ENCODE assay signal across 8 cellular contexts in the genomic region with DNA sequence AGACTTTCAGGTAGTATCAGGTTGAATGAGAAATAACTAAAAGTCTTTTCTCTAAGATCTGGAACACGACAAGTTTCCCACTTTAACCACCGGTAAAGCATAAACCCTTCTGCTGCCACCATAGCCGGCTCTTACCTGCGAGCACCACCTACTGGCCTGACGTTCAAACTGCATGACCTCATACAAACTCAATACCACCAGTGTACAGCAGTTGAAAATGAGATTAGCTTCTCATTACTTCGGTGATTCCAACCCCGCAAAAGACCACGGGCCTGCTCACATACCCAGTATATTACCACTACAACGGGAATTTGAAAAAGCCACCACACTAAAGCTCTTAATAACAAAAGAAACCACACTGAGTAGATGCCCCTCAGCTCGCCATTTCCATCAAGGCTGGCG.
A peak's percentile ranks its signal among the peaks of the same experiment; 100 is the strongest.
DNase-seq lines count a peak whose midpoint lies in the region; ATAC-seq, FAIRE-seq and TF ChIP-seq lines count a peak whose summit lies in the region.
"Not testable (repeated sequence)": the region's sequence is repeated elsewhere in the genome, so short reads cannot be mapped to it uniquely, and the experiment has no call there.

No MANE protein-coding gene starts in this region.

- FAIRE-seq in G401.6 (lab: Jason Lieb, UNC), result peak; percentile 83

- not testable (repeated sequence) for H3K4me3 ChIP-seq in Peyer's patch, esophagus squamous epithelium, lower lobe of right lung, transverse colon

- CTCF ChIA-PET in activated naive CD4-positive, alpha-beta T cell treated with anti-CD3 and anti-CD28 coated beads for 36 hours (lab: Charles Lee), result interaction anchor here (0.6 to 1.9 kb wide), 3 partner anchors 24 to 711 kb away, joined by 3 to 7 read pairs (median 3); no protein-coding TSS in a partner anchor

- peaks cover 31% of the 10 kb centered on the region for H3K4me1 Mint-ChIP-seq in activated naive CD4-positive, alpha-beta T cell treated with anti-CD3 and anti-CD28 coated beads for 36 hours (ENCODE audit: low read depth)

- TF ChIP-seq POLR2A in Peyer's patch (IDR thresholded peaks at IDR 0.05); esophagus squamous epithelium (IDR thresholded peaks at IDR 0.05); transverse colon (IDR thresholded peaks at IDR 0.05): not testable (repeated sequence)

- not testable (repeated sequence) for H3K9me3 Mint-ChIP-seq in activated naive CD4-positive, alpha-beta T cell treated with anti-CD3 and anti-CD28 coated beads for 36 hours

- TF ChIP-seq CTCF in Peyer's patch (IDR thresholded peaks at IDR 0.05) (peak in 4 of 6 experiments; percentile 44 to 64 (median 58)), esophagus squamous epithelium (IDR thresholded peaks at IDR 0.05) (peak in 4 of 6 experiments; percentile 29 to 56 (median 32)), lower lobe of right lung (IDR thresholded peaks at IDR 0.05) (peak; percentile 43), transverse colon (IDR thresholded peaks at IDR 0.05) (peak; percentile 35 to 59 (median 55))

- DNase-seq in Peyer's patch; esophagus squamous epithelium (lab: John Stamatoyannopoulos, UW); lower lobe of right lung; transverse colon: not testable (repeated sequence)
- peak; percentile 44 for DNase-seq in activated naive CD4-positive, alpha-beta T cell treated with anti-CD3 and anti-CD28 coated beads for 36 hours

- H3K27me3 ChIP-seq in Peyer's patch; esophagus squamous epithelium; lower lobe of right lung (ENCODE audit: low read depth); transverse colon: not testable (repeated sequence)

- TF ChIP-seq EP300 in transverse colon (IDR thresholded peaks at IDR 0.05; ENCODE audit: low read depth), result not testable (repeated sequence)

- H3K4me1 ChIP-seq in Peyer's patch, esophagus squamous epithelium, lower lobe of right lung, transverse colon: not testable (repeated sequence)

- H3K9me3 ChIP-seq in Peyer's patch, esophagus squamous epithelium, lower lobe of right lung, transverse colon: not testable (repeated sequence)

- not testable (repeated sequence) for H3K27ac ChIP-seq in Peyer's patch, esophagus squamous epithelium, lower lobe of right lung, transverse colon

- H3K27ac Mint-ChIP-seq in activated naive CD4-positive, alpha-beta T cell treated with anti-CD3 and anti-CD28 coated beads for 36 hours, result not testable (repeated sequence)

- in situ Hi-C loops in transverse colon (cut with MboI; ENCODE audit: low pct_ligation_motif_present in 1 of 4, low pct_unique_long_range_greater_than_20kb in 1 of 4, low sequenced_read_pairs in 3 of 4), result not testable (repeated sequence)

- intact Hi-C loops in activated naive CD4-positive, alpha-beta T cell treated with anti-CD3 and anti-CD28 coated beads for 36 hours (cut with micrococcal nuclease), result loop anchor here (5.0 to 10.0 kb wide), 2 partner anchors 640 to 758 kb away; no protein-coding TSS in a partner anchor
- intact Hi-C loops in esophagus squamous epithelium (cut with DNase I); lower lobe of right lung (cut with DNase I); transverse colon (cut with DNase I; ENCODE audit: low total_unique reads): not testable (repeated sequence)

- 16 to 24% methylated on average over 9 to 11 of the region's 11 CpGs for WGBS in esophagus squamous epithelium, 2 donors
- 6 to 28% methylated on average over 2 to 11 of the region's 11 CpGs for WGBS in transverse colon (ENCODE audit: low coverage in 1 of 2), 2 donors

- not testable (repeated sequence) for H3K36me3 ChIP-seq in Peyer's patch, esophagus squamous epithelium, lower lobe of right lung, transverse colon

- not testable (repeated sequence) for H3K36me3 Mint-ChIP-seq in activated naive CD4-positive, alpha-beta T cell treated with anti-CD3 and anti-CD28 coated beads for 36 hours (ENCODE audit: low read depth)

- H3K4me3 Mint-ChIP-seq in activated naive CD4-positive, alpha-beta T cell treated with anti-CD3 and anti-CD28 coated beads for 36 hours, result not testable (repeated sequence)

- not testable (repeated sequence) for H3K27me3 Mint-ChIP-seq in activated naive CD4-positive, alpha-beta T cell treated with anti-CD3 and anti-CD28 coated beads for 36 hours (ENCODE audit: low read depth)

- ATAC-seq in GM21367 (IDR thresholded peaks at IDR 0.05; ENCODE audit: unreplicated experiment), result peak; percentile 67
- peak; percentile 57 for ATAC-seq in HG03432 (IDR thresholded peaks at IDR 0.05; ENCODE audit: unreplicated experiment)
- ATAC-seq in lower lobe of right lung, result peak; percentile 80 to 83
